8 cellular contexts compared by ENCODE assay signal in genomic region chr1:109548321-109549267, GRCh38. TPM values are rescaled to one million over a fixed set of nuclear protein-coding genes. Genes with fewer than 3 reads are reported as not detected.
A peak's percentile ranks its signal among the peaks of the same experiment; 100 is the strongest.
DNase-seq lines count a peak whose midpoint lies in the region; ATAC-seq and TF ChIP-seq lines count a peak whose summit lies in the region.

Gene GNAI3 (plus strand): TSS chr1:109548615. CDS start chr1:109548721, 106 bp downstream.

- peaks cover 3% of the 10 kb centered on the region for H3F3A ChIP-seq in smooth muscle cell (ENCODE audit: low read depth)

- intact Hi-C loops in activated B cell treated with CpG ODN at 0.5 μM for 24 hours (cut with micrococcal nuclease), result loop anchor here (1.0 to 5.0 kb wide), 9 partner anchors 65 to 664 kb away; partner anchors contain the start of genes AHCYL1, AMPD2, ATXN7L2 and CSF1

- H3K4me3 Mint-ChIP-seq in activated B cell treated with CpG ODN at 0.5 μM for 24 hours, result peak within 1 kb of the TSS; percentile 100

- H3K9me3 ChIP-seq in smooth muscle cell (replicated peaks; ENCODE audit: low read depth), result no peaks in the 10 kb centered on the region

- no peaks in the 10 kb centered on the region for H3K27me3 ChIP-seq in smooth muscle cell (ENCODE audit: low read depth)

- TF ChIP-seq CTCF in AG09309 (IDR thresholded peaks at IDR 0.05; ENCODE audit: control insufficient read depth, insufficient read depth, low read depth, low read length, missing control alignments) (no peak), activated B cell treated with CpG ODN at 0.5 μM for 24 hours (IDR thresholded peaks at IDR 0.05) (no peak), smooth muscle cell (IDR thresholded peaks at IDR 0.05; ENCODE audit: borderline replicate concordance, insufficient read depth, poor library complexity, severe bottlenecking) (no peak)

- peaks cover 17% of the 10 kb centered on the region for H3K36me3 Mint-ChIP-seq in activated B cell treated with CpG ODN at 0.5 μM for 24 hours (ENCODE audit: low read depth)

- peak within 1 kb of the TSS; percentile 99 for H3K27ac Mint-ChIP-seq in activated B cell treated with CpG ODN at 0.5 μM for 24 hours

- H4K20me1 ChIP-seq in smooth muscle cell (ENCODE audit: low read depth), result peaks cover 47% of the 10 kb centered on the region

- ATAC-seq in GM19023 (IDR thresholded peaks at IDR 0.05; ENCODE audit: unreplicated experiment) (peak; percentile 93), HG03196 (IDR thresholded peaks at IDR 0.05; ENCODE audit: unreplicated experiment) (peak; percentile 79), activated B cell treated with CpG ODN at 0.5 μM for 24 hours (ENCODE audit: low read depth) (peak; percentile 90)

- POLR2A ChIA-PET in activated B cell treated with CpG ODN at 0.5 μM for 24 hours (lab: Charles Lee), result interaction anchor here (0.5 to 2.7 kb wide), 35 partner anchors 10 to 1900 kb away, joined by 3 to 35 read pairs (median 5); partner anchors contain the start of genes AHCYL1, AMPD2, ATXN7L2 and CLCC1

- no peaks in the 10 kb centered on the region for H3K36me3 ChIP-seq in smooth muscle cell (ENCODE audit: low read depth)

- no peaks in the 10 kb centered on the region for H3K27me3 Mint-ChIP-seq in activated B cell treated with CpG ODN at 0.5 μM for 24 hours

- CTCF ChIA-PET in activated B cell treated with CpG ODN at 0.5 μM for 24 hours (lab: Charles Lee), result interaction anchor here (0.8 to 3.2 kb wide), 13 partner anchors 13 to 463 kb away, joined by 3 to 20 read pairs (median 5); partner anchors contain the start of genes AHCYL1, ATXN7L2 and GSTM1

- peak within 1 kb of the TSS; percentile 94 for H3K9ac ChIP-seq in smooth muscle cell (ENCODE audit: low read depth)

- H3K27ac ChIP-seq in caudate nucleus (ENCODE audit: low read depth, low read length), result peak within 1 kb of the TSS; percentile 95
- H3K27ac ChIP-seq in smooth muscle cell (ENCODE audit: low read depth), result peak within 1 kb of the TSS; percentile 91

- WGBS in smooth muscle cell (ENCODE audit: low lambda C conversion rate), result 1% methylated on average over 65 of the region's 68 CpGs

- no peaks in the 10 kb centered on the region for H3K9me3 Mint-ChIP-seq in activated B cell treated with CpG ODN at 0.5 μM for 24 hours

- DNase-seq in AG09309 (ENCODE audit: low read depth) (peak; percentile 84), NCI-H226 (peak; percentile 98), activated B cell treated with CpG ODN at 0.5 μM for 24 hours (peak; percentile 93), caudate nucleus (lab: John Stamatoyannopoulos, UW) (peak in 59 of 61 donors; percentile 71 to 98 (median 93)), iPS-NIHi7 (ENCODE audit: extremely low spot score) (peak; percentile 93), smooth muscle cell (lab: John Stamatoyannopoulos, UW; ENCODE audit: unreplicated experiment) (peak; percentile 71)

- H3K79me2 ChIP-seq in smooth muscle cell (ENCODE audit: low read depth), result peaks cover 64% of the 10 kb centered on the region

- peak within 1 kb of the TSS; percentile 67 for H2AFZ ChIP-seq in smooth muscle cell (ENCODE audit: low read depth)

- peaks cover 56% of the 10 kb centered on the region for H3K4me1 Mint-ChIP-seq in activated B cell treated with CpG ODN at 0.5 μM for 24 hours

- peak within 1 kb of the TSS; percentile 94 for H3K4me3 ChIP-seq in AG09309 (ENCODE audit: control insufficient read depth, low read depth, low read length)
- H3K4me3 ChIP-seq in smooth muscle cell, result peak within 1 kb of the TSS; percentile 77

- peak within 1 kb of the TSS; percentile 87 for H3K4me2 ChIP-seq in smooth muscle cell

- peaks cover 22% of the 10 kb centered on the region for H3K4me1 ChIP-seq in smooth muscle cell (ENCODE audit: low read depth)

RNA-seq across cellular contexts. Expression of gene GNAI3, which starts in this region (rescaled TPM):
- total RNA-seq in activated B cell treated with CpG ODN at 0.5 μM for 24 hours (7.5 and 8.4 TPM in 2 replicates), smooth muscle cell (15.4 and 19.0 TPM in 2 replicates)
- polyA plus RNA-seq in smooth muscle cell, result 11.4 and 13.0 TPM in 2 replicates

Comparison
In these comparisons a context has a peak if more than half of its experiments do, and no peak if none do; other contexts are left out.
1. Peak in every context shown above with its lines: DNase-seq, ATAC-seq, H3K4me3 ChIP-seq and H3K27ac ChIP-seq.